1 cellular context compared by ENCODE assay signal in genomic region chr9:129175825-129176633, GRCh38.
TF ChIP-seq lines count a peak whose summit lies in the region.

No MANE protein-coding gene starts in this region.

TF ChIP-seq in HepG2, 621 proteins besides CTCF, POLR2A, EP300 and RAD21 (continued from another document and continues in another):
- TF ChIP-seq ARID5B (CRISPR knock-in tag; IDR thresholded peaks at IDR 0.05) (peak; percentile 53), BORCS8-MEF2B (CRISPR knock-in tag; IDR thresholded peaks at IDR 0.05) (0 out of 2 replicates have a peak, but pooled peaks have one; percentile 16), ZNF576 (CRISPR knock-in tag; IDR thresholded peaks at IDR 0.05) (no peak), NPAS2 (CRISPR knock-in tag; IDR thresholded peaks at IDR 0.05; ENCODE audit: borderline replicate concordance) (no peak), MXI1 (IDR thresholded peaks at IDR 0.05; ENCODE audit: borderline replicate concordance, low read depth, low read length) (peak; percentile 58; the same call in 1 of the 3 replicates), ZNF160 (CRISPR knock-in tag; IDR thresholded peaks at IDR 0.05) (0 out of 2 replicates have a peak, but pooled peaks have one; percentile 17), ZNF496 (CRISPR knock-in tag; IDR thresholded peaks at IDR 0.05; ENCODE audit: insufficient replicate concordance) (no peak), ZNF143 (CRISPR knock-in tag; IDR thresholded peaks at IDR 0.05) (peak; percentile 90), YY1 (IDR thresholded peaks at IDR 0.05; ENCODE audit: insufficient read depth, insufficient replicate concordance, low read depth, low read length) (peak; percentile 40), MYPOP (CRISPR knock-in tag; IDR thresholded peaks at IDR 0.05) (no peak; the same call in 1 of the 2 replicates), ZNF709 (CRISPR knock-in tag; IDR thresholded peaks at IDR 0.05) (0 out of 2 replicates have a peak, but pooled peaks have one; percentile 20), KLF16 (CRISPR knock-in tag; IDR thresholded peaks at IDR 0.05) (peak in 1 of 2 experiments; percentile 66; a peak in 1 of 4 replicates), FOXO1 (CRISPR knock-in tag; IDR thresholded peaks at IDR 0.05) (0 out of 2 replicates have a peak, but pooled peaks have one; percentile 32), ZNF652 (CRISPR knock-in tag; IDR thresholded peaks at IDR 0.05; ENCODE audit: borderline replicate concordance, low read depth) (peak; percentile 21; the same call in 1 of the 2 replicates), HNRNPLL (IDR thresholded peaks at IDR 0.05; ENCODE audit: low read depth, low read length, poor library complexity, severe bottlenecking) (peak; percentile 69), ZNF335 (CRISPR knock-in tag; IDR thresholded peaks at IDR 0.05) (peak; percentile 62; the same call in 1 of the 2 replicates), ZSCAN31 (CRISPR knock-in tag; IDR thresholded peaks at IDR 0.05; ENCODE audit: low read depth) (no peak), HNF1B (CRISPR knock-in tag; IDR thresholded peaks at IDR 0.05) (peak; percentile 80; the same call in 1 of the 2 replicates), POLR2AphosphoS5 (IDR thresholded peaks at IDR 0.05; ENCODE audit: low read depth, low read length) (peak; percentile 65), ZNF878 (CRISPR knock-in tag; IDR thresholded peaks at IDR 0.05) (no peak), ZSCAN29 (CRISPR knock-in tag; conservative IDR thresholded peaks at IDR 0.05) (peak; percentile 5; the same call in 1 of the 2 replicates), ZSCAN5A (CRISPR knock-in tag; IDR thresholded peaks at IDR 0.05; ENCODE audit: borderline replicate concordance) (peak; percentile 44; the same call in 1 of the 2 replicates), HMG20B (CRISPR knock-in tag; conservative IDR thresholded peaks at IDR 0.05) (no peak), ZNF788 (CRISPR knock-in tag; IDR thresholded peaks at IDR 0.05; ENCODE audit: borderline replicate concordance) (peak; percentile 53; the same call in 1 of the 2 replicates), FOXM1 (CRISPR knock-in tag; IDR thresholded peaks at IDR 0.05) (no peak), CBX5 (CRISPR knock-in tag; IDR thresholded peaks at IDR 0.05; ENCODE audit: borderline replicate concordance) (peak; percentile 28; the same call in 1 of the 2 replicates), IKZF5 (CRISPR knock-in tag; IDR thresholded peaks at IDR 0.05) (peak; percentile 70), ZNF746 (CRISPR knock-in tag; IDR thresholded peaks at IDR 0.05) (peak; percentile 92), MTF1 (CRISPR knock-in tag; IDR thresholded peaks at IDR 0.05) (no peak), ZNF275 (CRISPR knock-in tag; IDR thresholded peaks at IDR 0.05; ENCODE audit: borderline replicate concordance) (peak; percentile 50; the same call in 1 of the 2 replicates), HOXA5 (CRISPR knock-in tag; IDR thresholded peaks at IDR 0.05) (peak; percentile 51; the same call in 1 of the 2 replicates), SPEN (CRISPR knock-in tag; IDR thresholded peaks at IDR 0.05; ENCODE audit: low read depth) (peak; percentile 20; the same call in 1 of the 2 replicates), ZNF263 (CRISPR knock-in tag; IDR thresholded peaks at IDR 0.05) (0 out of 2 replicates have a peak, but pooled peaks have one; percentile 44), ISL2 (CRISPR knock-in tag; IDR thresholded peaks at IDR 0.05) (peak; percentile 64), ZSCAN20 (CRISPR knock-in tag; IDR thresholded peaks at IDR 0.05; ENCODE audit: borderline replicate concordance) (0 out of 2 replicates have a peak, but pooled peaks have one; percentile 41), ELF1 (CRISPR knock-in tag; IDR thresholded peaks at IDR 0.05) (peak; percentile 85), CREB3 (CRISPR knock-in tag; IDR thresholded peaks at IDR 0.05) (0 out of 2 replicates have a peak, but pooled peaks have one; percentile 61), ZNF362 (CRISPR knock-in tag; IDR thresholded peaks at IDR 0.05; ENCODE audit: borderline replicate concordance) (peak; percentile 62; the same call in 1 of the 2 replicates), ZNF333 (CRISPR knock-in tag; IDR thresholded peaks at IDR 0.05; ENCODE audit: borderline replicate concordance) (no peak), ZBTB14 (CRISPR knock-in tag; IDR thresholded peaks at IDR 0.05) (peak; percentile 45; the same call in 1 of the 2 replicates), AGO2 (optimal IDR thresholded peaks at IDR 0.05; ENCODE audit: low read depth, low read length) (peak; percentile 58), MYC (CRISPR knock-in tag; IDR thresholded peaks at IDR 0.05; ENCODE audit: borderline replicate concordance) (peak; percentile 66), ASH2L (IDR thresholded peaks at IDR 0.05; ENCODE audit: insufficient read length, low read depth, low read length) (peak; percentile 35), PATZ1 (CRISPR knock-in tag; IDR thresholded peaks at IDR 0.05) (peak; percentile 93), TFAP4 (IDR thresholded peaks at IDR 0.05; ENCODE audit: borderline replicate concordance, low read depth) (peak; percentile 96)
